16 cellular contexts compared by ENCODE assay signal in genomic region chr10:96416643-96417042, GRCh38. TPM values are rescaled to one million over a fixed set of nuclear protein-coding genes. Genes with fewer than 3 reads are reported as not detected.
DNase-seq lines count a peak whose midpoint lies in the region; ATAC-seq and TF ChIP-seq lines count a peak whose summit lies in the region.
"Had no signal": no experiment of that assay in that cellular context is flagged by ENCODE, and none has a peak within 500 bp of the region (broad histone marks: within the 10 kb centered on the region; RNA-seq: fewer than 3 reads in every experiment).

No MANE protein-coding gene starts in this region.

- TF ChIP-seq EP300 in ovary (IDR thresholded peaks at IDR 0.05): no peak

- H3K4me3 ChIP-seq in ovary: no peak overlapping the region
- H3K4me3 ChIP-seq: body of pancreas, thyroid gland had no signal

- no peak overlapping the region for H3K4me3 Mint-ChIP-seq in activated naive CD4-positive, alpha-beta T cell treated with anti-CD3 and anti-CD28 coated beads, Interleukin-2, amount 10 ng/mL, durations not matched to agents 7 days and 5 days
- H3K4me3 Mint-ChIP-seq in activated CD8-positive, alpha-beta T cell treated with anti-CD3 and anti-CD28 coated beads for 36 hours: no peak overlapping the region
- H3K4me3 Mint-ChIP-seq: activated T-cell treated with anti-CD3 and anti-CD28 coated beads, Interleukin-2, amount 50 U/mL, for 24 hours had no signal

- no peak for TF ChIP-seq POLR2A in ovary (IDR thresholded peaks at IDR 0.05)

- no peaks in the 10 kb centered on the region for H3K9me3 ChIP-seq in ovary
- H3K9me3 ChIP-seq: body of pancreas, thyroid gland had no signal

- H3K36me3 ChIP-seq in ovary: no peaks in the 10 kb centered on the region
- H3K36me3 ChIP-seq: thyroid gland had no signal

- H3K4me1 ChIP-seq in ovary (ENCODE audit: insufficient read depth): peaks cover 7% of the 10 kb centered on the region
- H3K4me1 ChIP-seq: body of pancreas, thyroid gland had no signal

- 5 to 16% (median 6%) methylated on average over 7 of the region's 7 CpGs for WGBS in ovary, 3 donors

- CTCF ChIA-PET in activated naive CD4-positive, alpha-beta T cell treated with anti-CD3 and anti-CD28 coated beads, Interleukin-2, amount 10 ng/mL, durations not matched to agents 7 days and 5 days (lab: Charles Lee): no interaction called here
- CTCF ChIA-PET in activated CD8-positive, alpha-beta T cell treated with anti-CD3 and anti-CD28 coated beads for 36 hours (lab: Charles Lee): interaction anchor here (1.1 to 2.1 kb wide), 2 partner anchors 21 to 38 kb away, joined by 3 to 5 read pairs; no protein-coding TSS in a partner anchor

- no peaks in the 10 kb centered on the region for H3K27me3 Mint-ChIP-seq in activated naive CD4-positive, alpha-beta T cell treated with anti-CD3 and anti-CD28 coated beads, Interleukin-2, amount 10 ng/mL, durations not matched to agents 7 days and 5 days
- H3K27me3 Mint-ChIP-seq in activated CD8-positive, alpha-beta T cell treated with anti-CD3 and anti-CD28 coated beads for 36 hours: peaks cover 7% of the 10 kb centered on the region

- no peak overlapping the region for H3K27ac Mint-ChIP-seq in activated naive CD4-positive, alpha-beta T cell treated with anti-CD3 and anti-CD28 coated beads, Interleukin-2, amount 10 ng/mL, durations not matched to agents 7 days and 5 days
- H3K27ac Mint-ChIP-seq in activated CD8-positive, alpha-beta T cell treated with anti-CD3 and anti-CD28 coated beads for 36 hours: no peak overlapping the region
- H3K27ac Mint-ChIP-seq: activated T-cell treated with anti-CD3 and anti-CD28 coated beads, Interleukin-2, amount 50 U/mL, for 24 hours had no signal

- peak; percentile 69 for DNase-seq in Ammon's horn (ENCODE audit: low spot score)
- peak; percentile 97 for DNase-seq in SK-MEL-5 (ENCODE audit: low read depth, low spot score)
- DNase-seq in head of caudate nucleus: peak in 30 of 42 donors; percentile 11 to 75 (median 44)
- peak in 3 of 5 donors; percentile 20 to 57 (median 34) for DNase-seq in ovary
- no peak for DNase-seq in DMS79 (lab: John Stamatoyannopoulos, UW)
- no peak for DNase-seq in activated naive CD4-positive, alpha-beta T cell treated with anti-CD3 and anti-CD28 coated beads, Interleukin-2, amount 10 ng/mL, durations not matched to agents 7 days and 5 days
- DNase-seq in activated CD8-positive, alpha-beta T cell treated with anti-CD3 and anti-CD28 coated beads for 36 hours: no peak
- DNase-seq: activated T-cell treated with anti-CD3 and anti-CD28 coated beads, Interleukin-2, amount 50 U/mL, for 24 hours; erythroblast; retina; thyroid gland had no signal

- POLR2A ChIA-PET in activated CD8-positive, alpha-beta T cell treated with anti-CD3 and anti-CD28 coated beads for 36 hours (lab: Charles Lee): interaction anchor here (0.6 kb wide), 1 partner anchor 183 kb away, joined by 3 read pairs; no protein-coding TSS in a partner anchor

- H3K4me1 Mint-ChIP-seq in activated naive CD4-positive, alpha-beta T cell treated with anti-CD3 and anti-CD28 coated beads, Interleukin-2, amount 10 ng/mL, durations not matched to agents 7 days and 5 days: no peaks in the 10 kb centered on the region
- no peaks in the 10 kb centered on the region for H3K4me1 Mint-ChIP-seq in activated CD8-positive, alpha-beta T cell treated with anti-CD3 and anti-CD28 coated beads for 36 hours (ENCODE audit: low read depth)

- H3K27ac ChIP-seq in ovary: no peak overlapping the region
- H3K27ac ChIP-seq: body of pancreas, thyroid gland had no signal

- TF ChIP-seq CTCF in ovary (IDR thresholded peaks at IDR 0.05): no peak
- TF ChIP-seq CTCF in activated CD8-positive, alpha-beta T cell treated with anti-CD3 and anti-CD28 coated beads for 36 hours (IDR thresholded peaks at IDR 0.05): no peak

- no peaks in the 10 kb centered on the region for H3K36me3 Mint-ChIP-seq in activated naive CD4-positive, alpha-beta T cell treated with anti-CD3 and anti-CD28 coated beads, Interleukin-2, amount 10 ng/mL, durations not matched to agents 7 days and 5 days
- H3K36me3 Mint-ChIP-seq in activated CD8-positive, alpha-beta T cell treated with anti-CD3 and anti-CD28 coated beads for 36 hours (ENCODE audit: low read depth): no peaks in the 10 kb centered on the region

- in situ Hi-C loops in SK-MEL-5 (cut with HindIII; ENCODE audit: low pct_unique_long_range_greater_than_20kb, low sequenced_read_pairs): no loop called here

- no peak for ATAC-seq in HG02678 (IDR thresholded peaks at IDR 0.05; ENCODE audit: unreplicated experiment)
- ATAC-seq in activated CD8-positive, alpha-beta T cell treated with anti-CD3 and anti-CD28 coated beads for 36 hours: no peak
- ATAC-seq: activated CD4-positive, CD25-positive, alpha-beta regulatory T cell treated with anti-CD3 and anti-CD28 coated beads, Interleukin-2, amount 50 U/mL, for 24 hours; body of pancreas had no signal

- no peaks in the 10 kb centered on the region for H3K9me3 Mint-ChIP-seq in activated naive CD4-positive, alpha-beta T cell treated with anti-CD3 and anti-CD28 coated beads, Interleukin-2, amount 10 ng/mL, durations not matched to agents 7 days and 5 days
- H3K9me3 Mint-ChIP-seq in activated CD8-positive, alpha-beta T cell treated with anti-CD3 and anti-CD28 coated beads for 36 hours: no peaks in the 10 kb centered on the region
- H3K9me3 Mint-ChIP-seq: activated T-cell treated with anti-CD3 and anti-CD28 coated beads, Interleukin-2, amount 50 U/mL, for 24 hours had no signal

- no peaks in the 10 kb centered on the region for H3K27me3 ChIP-seq in ovary
- H3K27me3 ChIP-seq: body of pancreas, thyroid gland had no signal

- intact Hi-C loops in head of caudate nucleus (cut with DNase I): no loop called here
- intact Hi-C loops in ovary (cut with DNase I): no loop called here
- intact Hi-C loops in activated CD8-positive, alpha-beta T cell treated with anti-CD3 and anti-CD28 coated beads for 36 hours (cut with micrococcal nuclease): no loop called here

RNA-seq across cellular contexts. Expression of gene OPALIN, which starts 57.8 kb away (rescaled TPM):
- total RNA-seq in SK-MEL-5 (2014; rRNA removed; shearing (Covaris generic)): not detected in 2 replicates
- polyA plus RNA-seq in SK-MEL-5 (2015; cell fraction: cytosol; rRNA removed): not detected in 2 replicates
- polyA plus RNA-seq in SK-MEL-5 (2015; cell fraction: nucleus; rRNA removed): not detected in 2 replicates
- not detected for total RNA-seq in ovary
- polyA plus RNA-seq in ovary: under 1 TPM in 1 of 2 donors, not detected in 1; 0.02 TPM
- not detected for total RNA-seq in activated CD8-positive, alpha-beta T cell treated with anti-CD3 and anti-CD28 coated beads for 36 hours
- total RNA-seq: body of pancreas, lower leg skin, NCI-H460, thyroid gland had no signal

Comparison
In these comparisons a context has a peak if more than half of its experiments do, and no peak if none do; other contexts are left out.
1. DNase-seq: peak in Ammon's horn (single experiment), SK-MEL-5 (single experiment), head of caudate nucleus (30 of 42) and ovary (3 of 5); none in DMS79 (single experiment), activated naive CD4-positive, alpha-beta T cell treated with anti-CD3 and anti-CD28 coated beads, Interleukin-2, amount 10 ng/mL, durations not matched to agents 7 days and 5 days (single experiment) and activated CD8-positive, alpha-beta T cell treated with anti-CD3 and anti-CD28 coated beads for 36 hours (single experiment).